Comparison of ENCODE assay signal across 8 cellular contexts in genomic region chr13:74027161-74027779, GRCh38.
DNase-seq lines count a peak whose midpoint lies in the region; ATAC-seq and TF ChIP-seq lines count a peak whose summit lies in the region.

No MANE protein-coding gene starts in this region.

- ATAC-seq in CD8-positive, alpha-beta T cell: peak; percentile 29
- ATAC-seq in GM19351 (IDR thresholded peaks at IDR 0.05; ENCODE audit: unreplicated experiment) (peak; percentile 43), HG03039 (IDR thresholded peaks at IDR 0.05; ENCODE audit: unreplicated experiment) (peak; percentile 27)
- peak; percentile 41 for ATAC-seq in activated CD8-positive, alpha-beta T cell treated with anti-CD3 and anti-CD28 coated beads for 36 hours

- peaks cover 16% of the 10 kb centered on the region for H3K36me3 Mint-ChIP-seq in CD8-positive, alpha-beta T cell
- H3K36me3 Mint-ChIP-seq in activated CD8-positive, alpha-beta T cell treated with anti-CD3 and anti-CD28 coated beads for 36 hours (ENCODE audit: low read depth): peaks cover 20% of the 10 kb centered on the region

- peaks cover 86% of the 10 kb centered on the region for H3K4me1 Mint-ChIP-seq in CD8-positive, alpha-beta T cell (ENCODE audit: low read depth)
- peaks cover 72% of the 10 kb centered on the region for H3K4me1 Mint-ChIP-seq in activated CD8-positive, alpha-beta T cell treated with anti-CD3 and anti-CD28 coated beads for 36 hours (ENCODE audit: low read depth)

- no peaks in the 10 kb centered on the region for H3K9me3 Mint-ChIP-seq in CD8-positive, alpha-beta T cell
- peaks cover 15% of the 10 kb centered on the region for H3K9me3 Mint-ChIP-seq in activated CD8-positive, alpha-beta T cell treated with anti-CD3 and anti-CD28 coated beads for 36 hours

- no peak for DNase-seq in CD8-positive, alpha-beta T cell
- no peak for DNase-seq in activated CD8-positive, alpha-beta T cell treated with anti-CD3 and anti-CD28 coated beads for 36 hours
- no peak for DNase-seq in dermis blood vessel endothelial cell
- DNase-seq in SHP77 (lab: John Stamatoyannopoulos, UW): no peak
- DNase-seq in DMS153 treated with DMSO at 0.1 percent for 48 hours (lab: John Stamatoyannopoulos, UW; ENCODE audit: unreplicated experiment): no peak
- no peak for DNase-seq in WERI-Rb-1

- peak overlapping the region; percentile 94 for H3K27ac Mint-ChIP-seq in CD8-positive, alpha-beta T cell
- H3K27ac Mint-ChIP-seq in activated CD8-positive, alpha-beta T cell treated with anti-CD3 and anti-CD28 coated beads for 36 hours: peak overlapping the region; percentile 97

- no peaks in the 10 kb centered on the region for H3K9me3 ChIP-seq in CD8-positive, alpha-beta T cell (ENCODE audit: low read length)
- no peaks in the 10 kb centered on the region for H3K9me3 ChIP-seq in WERI-Rb-1 (ENCODE audit: severe bottlenecking)

- peak overlapping the region; percentile 6 for H3K4me3 ChIP-seq in CD8-positive, alpha-beta T cell (ENCODE audit: low read depth, low read length)
- H3K4me3 ChIP-seq in WERI-Rb-1 (ENCODE audit: low read depth, low read length): no peak overlapping the region

- TF ChIP-seq CTCF in CD8-positive, alpha-beta T cell (IDR thresholded peaks at IDR 0.05): no peak
- TF ChIP-seq CTCF in activated CD8-positive, alpha-beta T cell treated with anti-CD3 and anti-CD28 coated beads for 36 hours (IDR thresholded peaks at IDR 0.05): no peak
- TF ChIP-seq CTCF in WERI-Rb-1 (IDR thresholded peaks at IDR 0.05; ENCODE audit: low read depth, low read length): no peak

- CTCF ChIA-PET in CD8-positive, alpha-beta T cell (lab: Charles Lee): interaction anchor here (0.9 to 1.6 kb wide), 6 partner anchors 67 to 275 kb away, joined by 3 to 8 read pairs (median 3); no protein-coding TSS in a partner anchor
- CTCF ChIA-PET in activated CD8-positive, alpha-beta T cell treated with anti-CD3 and anti-CD28 coated beads for 36 hours (lab: Charles Lee): interaction anchor here (0.9 to 1.3 kb wide), 5 partner anchors 9 to 48 kb away, joined by 3 to 8 read pairs (median 3); no protein-coding TSS in a partner anchor

- no peaks in the 10 kb centered on the region for H3K27me3 Mint-ChIP-seq in CD8-positive, alpha-beta T cell (ENCODE audit: low read depth)
- H3K27me3 Mint-ChIP-seq in activated CD8-positive, alpha-beta T cell treated with anti-CD3 and anti-CD28 coated beads for 36 hours: no peaks in the 10 kb centered on the region

- no peaks in the 10 kb centered on the region for H3K36me3 ChIP-seq in CD8-positive, alpha-beta T cell (ENCODE audit: insufficient read depth, low read length)
- H3K36me3 ChIP-seq in WERI-Rb-1: no peaks in the 10 kb centered on the region

- peaks cover 64% of the 10 kb centered on the region for H3K4me1 ChIP-seq in CD8-positive, alpha-beta T cell (ENCODE audit: insufficient read depth, low read length)

- intact Hi-C loops in CD8-positive, alpha-beta T cell (cut with DNase I, micrococcal nuclease): loop anchor here (2.0 to 10.0 kb wide), 8 partner anchors 35 to 1288 kb away; partner anchors contain the start of gene KLF12 (in 1 of the 2)
- intact Hi-C loops in activated CD8-positive, alpha-beta T cell treated with anti-CD3 and anti-CD28 coated beads for 36 hours (cut with micrococcal nuclease): loop anchor here (5.0 kb wide), 1 partner anchor 105 kb away; the partner anchor contains the start of gene KLF12

- POLR2A ChIA-PET in CD8-positive, alpha-beta T cell (lab: Charles Lee): interaction anchor here (0.6 to 1.6 kb wide), 10 partner anchors 8 to 261 kb away, joined by 3 to 8 read pairs (median 4); no protein-coding TSS in a partner anchor
- POLR2A ChIA-PET in activated CD8-positive, alpha-beta T cell treated with anti-CD3 and anti-CD28 coated beads for 36 hours (lab: Charles Lee): interaction anchor here (0.6 to 1.6 kb wide), 4 partner anchors 35 to 153 kb away, joined by 3 to 7 read pairs (median 4); no protein-coding TSS in a partner anchor

- no peaks in the 10 kb centered on the region for H3K27me3 ChIP-seq in CD8-positive, alpha-beta T cell (ENCODE audit: insufficient read depth, low read length)
- no peaks in the 10 kb centered on the region for H3K27me3 ChIP-seq in WERI-Rb-1 (ENCODE audit: insufficient read depth, low read depth, severe bottlenecking)

- peak overlapping the region; percentile 82 for H3K4me3 Mint-ChIP-seq in CD8-positive, alpha-beta T cell
- peak overlapping the region; percentile 75 for H3K4me3 Mint-ChIP-seq in activated CD8-positive, alpha-beta T cell treated with anti-CD3 and anti-CD28 coated beads for 36 hours

- H3K27ac ChIP-seq in CD8-positive, alpha-beta T cell (ENCODE audit: low read depth, low read length): peak overlapping the region; percentile 23
- H3K27ac ChIP-seq in WERI-Rb-1: no peak overlapping the region
